In the genomic region with DNA sequence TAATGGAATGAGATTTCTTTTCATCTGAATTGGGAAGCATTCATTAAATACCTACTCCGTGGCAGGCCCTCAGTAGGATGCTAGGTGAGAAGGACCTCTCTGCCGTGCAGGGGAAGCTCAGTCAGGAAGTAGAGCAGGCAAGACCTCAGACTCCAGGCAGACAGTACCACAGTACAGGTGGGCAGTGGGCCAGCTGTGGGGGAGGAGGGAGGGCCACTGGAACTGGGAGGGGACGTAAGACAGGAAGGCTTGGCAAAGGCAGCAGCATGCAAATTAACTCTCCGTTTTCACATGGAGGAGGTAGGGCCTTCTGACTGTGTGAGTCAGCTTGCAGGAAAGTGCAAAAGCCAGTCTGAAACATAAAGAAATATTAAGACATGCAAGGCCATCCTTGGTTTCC, we compare ENCODE assay signal across 9 cellular contexts.
DNase-seq lines count a peak whose midpoint lies in the region; ATAC-seq, FAIRE-seq and TF ChIP-seq lines count a peak whose summit lies in the region.
"Had no signal": no experiment of that assay in that cellular context is flagged by ENCODE, and none has a peak within 500 bp of the region (broad histone marks: within the 10 kb centered on the region; RNA-seq: fewer than 3 reads in every experiment).

No MANE protein-coding gene starts in this region.

- no peak overlapping the region for H3K4me2 ChIP-seq in GM12878 (ENCODE audit: control insufficient read depth, insufficient read depth)

- TF ChIP-seq EP300 in GM12878 (IDR thresholded peaks at IDR 0.05; ENCODE audit: borderline replicate concordance in 1 of 2, control insufficient read depth in 1 of 2, low read depth in 2 of 2, low read length in 2 of 2), result no peak

- H3K4me3 Mint-ChIP-seq in nephron progenitor cell, result no peak overlapping the region
- H3K4me3 Mint-ChIP-seq: IgD-negative memory B cell had no signal

- no peak overlapping the region for H3K27ac Mint-ChIP-seq in nephron progenitor cell

- H3K36me3 Mint-ChIP-seq in nephron progenitor cell (ENCODE audit: low read depth), result peaks cover 5% of the 10 kb centered on the region

- no peaks in the 10 kb centered on the region for H3K27me3 ChIP-seq in GM12878 (replicated peaks in 1 of 2; ENCODE audit: control insufficient read depth in 2 of 2, insufficient read depth in 2 of 2, low read length in 1 of 2)

- no peaks in the 10 kb centered on the region for H3K79me2 ChIP-seq in GM12878 (ENCODE audit: control insufficient read depth, insufficient read depth, low read length)

- POLR2A ChIA-PET in GM12878 (lab: Charles Lee), result interaction anchor here (0.7 kb wide), 1 partner anchor 128 kb away, joined by 3 read pairs; no protein-coding TSS in a partner anchor

- peak; percentile 29 for DNase-seq in NCI-H1436 treated with DMSO at 0.1 percent for 48 hours (lab: John Stamatoyannopoulos, UW)
- DNase-seq in GM12878 (ENCODE audit: low read depth, low spot score), result no peak
- DNase-seq in left colon, result peak; percentile 41 to 54
- no peak for DNase-seq in nephron progenitor cell
- DNase-seq in medulla oblongata (ENCODE audit: extremely low spot score), result no peak
- DNase-seq in middle frontal gyrus (ENCODE audit: extremely low spot score, low spot score), result no peak

- no peaks in the 10 kb centered on the region for H3K36me3 ChIP-seq in GM12878 (ENCODE audit: control insufficient read depth in 2 of 2, insufficient read depth in 2 of 2, low read length in 1 of 2)

- no peak for TF ChIP-seq CTCF in GM12878 (IDR thresholded peaks at IDR 0.05 in 2 of 3, conservative IDR thresholded peaks at IDR 0.05 in 1 of 3; ENCODE audit: control insufficient read depth in 2 of 3, extremely low read depth in 1 of 3, insufficient read depth in 1 of 3, low read depth in 3 of 3, low read length in 3 of 3)
- TF ChIP-seq CTCF in nephron progenitor cell (IDR thresholded peaks at IDR 0.05), result no peak

- H3K27me3 Mint-ChIP-seq in nephron progenitor cell (ENCODE audit: low read depth, poor library complexity), result peaks cover 14% of the 10 kb centered on the region

- SMC1A ChIA-PET in GM12878 (lab: Charles Lee; ENCODE audit: uncharacterized antibody, unreplicated experiment), result interaction anchor here (0.6 kb wide), 1 partner anchor 725 kb away, joined by 3 read pairs; no protein-coding TSS in a partner anchor

- no peak for TF ChIP-seq POLR2A in GM12878 (IDR thresholded peaks at IDR 0.05; ENCODE audit: low read depth, low read length)

- FAIRE-seq in GM12878 (lab: Jason Lieb, UNC), result peak; percentile 49

- H4K20me1 ChIP-seq in GM12878 (ENCODE audit: control insufficient read depth, insufficient read depth), result no peaks in the 10 kb centered on the region

- no peak overlapping the region for H3K27ac ChIP-seq in GM12878 (ENCODE audit: control insufficient read depth, insufficient read depth)

- in situ Hi-C loops in GM12878 (cut with MboI), result no loop called here

- CTCF ChIA-PET in GM12878 (lab: Yijun Ruan, JAX), result interaction anchor here (0.9 to 1.2 kb wide), 3 partner anchors 70 to 700 kb away, joined by 3 to 4 read pairs (median 3); no protein-coding TSS in a partner anchor

- peaks cover 6% of the 10 kb centered on the region for H3K9me3 Mint-ChIP-seq in nephron progenitor cell

- RAD21 ChIA-PET in GM12878 (lab: Charles Lee; ENCODE audit: unreplicated experiment), result interaction anchor here (1.2 kb wide), 1 partner anchor 74 kb away, joined by 3 read pairs; no protein-coding TSS in a partner anchor

- BruUV-seq in GM12878 (replicated peaks; lab: Mats Ljungman, UMichigan), result no TSS peak

- H3K4me1 ChIP-seq in GM12878 (ENCODE audit: control insufficient read depth, insufficient read depth, low read length), result no peaks in the 10 kb centered on the region

- H2AFZ ChIP-seq in GM12878 (ENCODE audit: control insufficient read depth, low read depth, low read length), result no peak overlapping the region

- ATAC-seq in GM19395 (IDR thresholded peaks at IDR 0.05; ENCODE audit: unreplicated experiment) (peak; percentile 70), GM12878 (peak; percentile 49), left colon (no peak), GM19463 (IDR thresholded peaks at IDR 0.05; ENCODE audit: unreplicated experiment) (no peak)

- intact Hi-C loops in GM12878 (cut with micrococcal nuclease; ENCODE audit: unreplicated experiment), result no loop called here
- intact Hi-C loops in left colon (cut with DNase I, micrococcal nuclease), result no loop called here

- no peak overlapping the region for H3K9ac ChIP-seq in GM12878 (ENCODE audit: control insufficient read depth, insufficient read depth, low read length)

- 37% methylated on average over 4 of the region's 4 CpGs for WGBS in GM12878 (ENCODE audit: insufficient coverage, insufficient replicate concordance, low lambda C conversion rate, missing lambda C conversion rate)

- peaks cover 26% of the 10 kb centered on the region for H3K4me1 Mint-ChIP-seq in nephron progenitor cell

- no peak for TF ChIP-seq RAD21 in GM12878 (IDR thresholded peaks at IDR 0.05; ENCODE audit: insufficient read depth, low read depth, low read length)

- H3K9me3 ChIP-seq in GM12878 (replicated peaks; ENCODE audit: control insufficient read depth, insufficient read depth, low read length), result no peaks in the 10 kb centered on the region

- no peak overlapping the region for H3K4me3 ChIP-seq in GM12878

TF ChIP-seq in GM12878, 131 proteins besides CTCF, POLR2A, EP300 and RAD21:
- TF ChIP-seq ZNF24 (IDR thresholded peaks at IDR 0.05) (no peak), SREBF1 (IDR thresholded peaks at IDR 0.05; ENCODE audit: low read length) (no peak), SMC3 (IDR thresholded peaks at IDR 0.05; ENCODE audit: borderline replicate concordance, low read length) (no peak), TBL1XR1 (IDR thresholded peaks at IDR 0.05; ENCODE audit: low read depth, low read length) (no peak), NBN (IDR thresholded peaks at IDR 0.05) (no peak), JUNB (IDR thresholded peaks at IDR 0.05) (no peak), MEF2B (IDR thresholded peaks at IDR 0.05; ENCODE audit: partially characterized antibody, poor library complexity, severe bottlenecking) (no peak), JUND (IDR thresholded peaks at IDR 0.05; ENCODE audit: low read depth, low read length) (no peak), LARP7 (IDR thresholded peaks at IDR 0.05) (no peak), NR2C2 (IDR thresholded peaks at IDR 0.05; ENCODE audit: borderline replicate concordance, control insufficient read depth, insufficient read length, low read depth) (no peak), ZNF207 (IDR thresholded peaks at IDR 0.05; ENCODE audit: borderline replicate concordance) (no peak), SREBF2 (IDR thresholded peaks at IDR 0.05; ENCODE audit: low read length) (no peak), HDAC6 (IDR thresholded peaks at IDR 0.05; ENCODE audit: unreplicated experiment) (no peak), EGR1 (IDR thresholded peaks at IDR 0.05; ENCODE audit: borderline replicate concordance in 1 of 2, low read depth in 2 of 2, low read length in 2 of 2) (no peak), RCOR1 (conservative IDR thresholded peaks at IDR 0.05; ENCODE audit: low read depth, low read length) (no peak), MYB (IDR thresholded peaks at IDR 0.05; ENCODE audit: borderline replicate concordance, low read depth, low read length) (no peak)
- TF ChIP-seq, protein P1, sequence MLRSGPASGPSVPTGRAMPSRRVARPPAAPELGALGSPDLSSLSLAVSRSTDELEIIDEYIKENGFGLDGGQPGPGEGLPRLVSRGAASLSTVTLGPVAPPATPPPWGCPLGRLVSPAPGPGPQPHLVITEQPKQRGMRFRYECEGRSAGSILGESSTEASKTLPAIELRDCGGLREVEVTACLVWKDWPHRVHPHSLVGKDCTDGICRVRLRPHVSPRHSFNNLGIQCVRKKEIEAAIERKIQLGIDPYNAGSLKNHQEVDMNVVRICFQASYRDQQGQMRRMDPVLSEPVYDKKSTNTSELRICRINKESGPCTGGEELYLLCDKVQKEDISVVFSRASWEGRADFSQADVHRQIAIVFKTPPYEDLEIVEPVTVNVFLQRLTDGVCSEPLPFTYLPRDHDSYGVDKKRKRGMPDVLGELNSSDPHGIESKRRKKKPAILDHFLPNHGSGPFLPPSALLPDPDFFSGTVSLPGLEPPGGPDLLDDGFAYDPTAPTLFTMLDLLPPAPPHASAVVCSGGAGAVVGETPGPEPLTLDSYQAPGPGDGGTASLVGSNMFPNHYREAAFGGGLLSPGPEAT (IDR thresholded peaks at IDR 0.05; ENCODE audit: low read depth), result no peak
- TF ChIP-seq, protein P2, sequence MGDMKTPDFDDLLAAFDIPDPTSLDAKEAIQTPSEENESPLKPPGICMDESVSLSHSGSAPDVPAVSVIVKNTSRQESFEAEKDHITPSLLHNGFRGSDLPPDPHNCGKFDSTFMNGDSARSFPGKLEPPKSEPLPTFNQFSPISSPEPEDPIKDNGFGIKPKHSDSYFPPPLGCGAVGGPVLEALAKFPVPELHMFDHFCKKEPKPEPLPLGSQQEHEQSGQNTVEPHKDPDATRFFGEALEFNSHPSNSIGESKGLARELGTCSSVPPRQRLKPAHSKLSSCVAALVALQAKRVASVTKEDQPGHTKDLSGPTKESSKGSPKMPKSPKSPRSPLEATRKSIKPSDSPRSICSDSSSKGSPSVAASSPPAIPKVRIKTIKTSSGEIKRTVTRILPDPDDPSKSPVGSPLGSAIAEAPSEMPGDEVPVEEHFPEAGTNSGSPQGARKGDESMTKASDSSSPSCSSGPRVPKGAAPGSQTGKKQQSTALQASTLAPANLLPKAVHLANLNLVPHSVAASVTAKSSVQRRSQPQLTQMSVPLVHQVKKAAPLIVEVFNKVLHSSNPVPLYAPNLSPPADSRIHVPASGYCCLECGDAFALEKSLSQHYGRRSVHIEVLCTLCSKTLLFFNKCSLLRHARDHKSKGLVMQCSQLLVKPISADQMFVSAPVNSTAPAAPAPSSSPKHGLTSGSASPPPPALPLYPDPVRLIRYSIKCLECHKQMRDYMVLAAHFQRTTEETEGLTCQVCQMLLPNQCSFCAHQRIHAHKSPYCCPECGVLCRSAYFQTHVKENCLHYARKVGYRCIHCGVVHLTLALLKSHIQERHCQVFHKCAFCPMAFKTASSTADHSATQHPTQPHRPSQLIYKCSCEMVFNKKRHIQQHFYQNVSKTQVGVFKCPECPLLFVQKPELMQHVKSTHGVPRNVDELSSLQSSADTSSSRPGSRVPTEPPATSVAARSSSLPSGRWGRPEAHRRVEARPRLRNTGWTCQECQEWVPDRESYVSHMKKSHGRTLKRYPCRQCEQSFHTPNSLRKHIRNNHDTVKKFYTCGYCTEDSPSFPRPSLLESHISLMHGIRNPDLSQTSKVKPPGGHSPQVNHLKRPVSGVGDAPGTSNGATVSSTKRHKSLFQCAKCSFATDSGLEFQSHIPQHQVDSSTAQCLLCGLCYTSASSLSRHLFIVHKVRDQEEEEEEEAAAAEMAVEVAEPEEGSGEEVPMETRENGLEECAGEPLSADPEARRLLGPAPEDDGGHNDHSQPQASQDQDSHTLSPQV (IDR thresholded peaks at IDR 0.05), result no peak

Comparison
In these comparisons a context has a peak if more than half of its experiments do, and no peak if none do; other contexts are left out.
1. ATAC-seq: peak in GM19395 (single experiment) and GM12878 (single experiment); none in left colon (single experiment) and GM19463 (single experiment).
2. DNase-seq: peak in NCI-H1436 treated with DMSO at 0.1 percent for 48 hours (single experiment) and left colon (2 of 2); none in GM12878 (single experiment), nephron progenitor cell (single experiment), medulla oblongata (single experiment) and middle frontal gyrus (single experiment).